ENCODE assay signal across 19 cellular contexts in the genomic region with DNA sequence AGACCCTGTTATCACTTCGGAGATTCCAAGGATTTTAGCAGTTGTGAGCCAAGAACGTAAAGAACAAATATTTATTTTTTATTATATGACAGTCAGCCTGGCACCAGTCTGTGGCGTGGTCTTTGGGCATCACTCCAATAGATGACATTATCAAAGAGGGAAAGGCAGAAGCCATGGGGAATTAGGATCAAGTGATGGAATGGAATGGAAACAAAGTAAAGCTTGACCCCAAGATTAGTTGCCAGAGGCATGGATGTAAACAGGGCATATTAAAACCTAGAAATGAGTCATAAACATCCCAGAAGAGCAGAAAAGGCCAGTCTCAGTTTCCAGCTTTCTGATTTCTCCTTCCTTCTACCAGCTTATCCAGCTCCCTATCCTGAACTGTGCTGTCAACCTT.
"Had no signal": no experiment of that assay in that cellular context is flagged by ENCODE, and none has a peak within 500 bp of the region (broad histone marks: within the 10 kb centered on the region; RNA-seq: fewer than 3 reads in every experiment).

No MANE protein-coding gene starts in this region.

- H3K27ac ChIP-seq: esophagus squamous epithelium, lower lobe of right lung, psoas muscle, spleen, upper lobe of right lung had no signal

- ATAC-seq: left cardiac atrium, lower lobe of right lung, natural killer cell, psoas muscle, sciatic nerve, upper lobe of right lung had no signal

- H3K27me3 ChIP-seq: esophagus squamous epithelium, spleen, upper lobe of right lung had no signal

- H3K27me3 Mint-ChIP-seq: activated B cell treated with CpG ODN at 0.5 μM for 24 hours had no signal

- H3K4me3 ChIP-seq: esophagus squamous epithelium, lower lobe of right lung, psoas muscle, spleen, upper lobe of right lung had no signal

- FAIRE-seq: TTC549 had no signal

- H3K4me3 Mint-ChIP-seq: activated B cell treated with CpG ODN at 0.5 μM for 24 hours, natural killer cell had no signal

- DNase-seq: activated B cell treated with CpG ODN at 0.5 μM for 24 hours; activated T-cell treated with anti-CD3 and anti-CD28 coated beads for 4 hours; anterior cingulate cortex; cerebellar nuclear complex; esophagus squamous epithelium; foreskin fibroblast; left cardiac atrium; lower lobe of right lung; natural killer cell; nucleus accumbens; psoas muscle; SHP77 treated with DMSO at 0.1 percent for 48 hours; spleen; stimulated activated CD4-positive, alpha-beta T cell treated with anti-CD3 and anti-CD28 coated beads, Interleukin-2, amount 100 ng/mL, for 24 hours; stimulated activated naive CD4-positive, alpha-beta T cell; T-helper 2 cell; upper lobe of right lung had no signal

- H3K27ac Mint-ChIP-seq: activated B cell treated with CpG ODN at 0.5 μM for 24 hours had no signal

- H3K9me3 Mint-ChIP-seq: activated B cell treated with CpG ODN at 0.5 μM for 24 hours, natural killer cell had no signal

- H3K9me3 ChIP-seq: esophagus squamous epithelium, lower lobe of right lung, psoas muscle, spleen, upper lobe of right lung had no signal
